Comparison of ENCODE assay signal across 12 cellular contexts in the genomic region with DNA sequence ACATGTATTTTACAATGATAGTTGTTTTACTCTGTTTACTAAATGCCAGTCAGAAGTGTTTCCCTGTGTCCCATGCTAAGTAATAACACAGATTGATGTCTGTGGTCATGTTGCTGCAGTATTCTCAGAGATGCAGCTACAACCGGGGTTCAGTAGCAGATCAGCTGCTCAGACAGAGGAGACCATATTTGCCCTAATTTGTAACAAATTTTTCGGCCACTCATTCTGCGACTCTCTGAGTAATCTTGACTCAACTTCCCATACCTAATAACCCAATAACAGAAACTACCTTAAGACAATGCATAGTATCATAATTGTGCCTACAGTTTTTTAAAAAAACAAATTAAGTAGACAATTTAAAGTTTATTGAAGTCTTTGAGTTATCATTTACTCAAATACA. TPM values are rescaled to one million over a fixed set of nuclear protein-coding genes. Genes with fewer than 3 reads are reported as not detected.
DNase-seq lines count a peak whose midpoint lies in the region; ATAC-seq lines count a peak whose summit lies in the region.
"Had no signal": no experiment of that assay in that cellular context is flagged by ENCODE, and none has a peak within 500 bp of the region (broad histone marks: within the 10 kb centered on the region; RNA-seq: fewer than 3 reads in every experiment).

No MANE protein-coding gene starts in this region.

- H3K4me1 Mint-ChIP-seq in activated T-helper 17 cell treated with anti-CD3 and anti-CD28 coated beads, Interleukin-2, amount 50 U/mL, for 72 hours: peaks cover 33% of the 10 kb centered on the region

- H3K4me3 Mint-ChIP-seq in activated T-helper 17 cell treated with anti-CD3 and anti-CD28 coated beads, Interleukin-2, amount 50 U/mL, for 72 hours: peak overlapping the region; percentile 60
- H3K4me3 Mint-ChIP-seq: central memory CD8-positive, alpha-beta T cell had no signal

- ATAC-seq in GM18520 (IDR thresholded peaks at IDR 0.05; ENCODE audit: unreplicated experiment) (peak; percentile 58), GM19452 (IDR thresholded peaks at IDR 0.05; ENCODE audit: unreplicated experiment) (peak; percentile 60), HG02981 (IDR thresholded peaks at IDR 0.05; ENCODE audit: unreplicated experiment) (peak; percentile 76)
- peak; percentile 94 for ATAC-seq in activated T-helper 17 cell treated with anti-CD3 and anti-CD28 coated beads, Interleukin-2, amount 50 U/mL, for 72 hours (replicated peaks)
- ATAC-seq: gastroesophageal sphincter had no signal

- peaks cover 39% of the 10 kb centered on the region for H3K36me3 Mint-ChIP-seq in activated T-helper 17 cell treated with anti-CD3 and anti-CD28 coated beads, Interleukin-2, amount 50 U/mL, for 72 hours (ENCODE audit: low read depth)

- H3K27me3 Mint-ChIP-seq in activated T-helper 17 cell treated with anti-CD3 and anti-CD28 coated beads, Interleukin-2, amount 50 U/mL, for 72 hours: no peaks in the 10 kb centered on the region
- H3K27me3 Mint-ChIP-seq: central memory CD8-positive, alpha-beta T cell had no signal

- no peaks in the 10 kb centered on the region for H3K9me3 Mint-ChIP-seq in activated T-helper 17 cell treated with anti-CD3 and anti-CD28 coated beads, Interleukin-2, amount 50 U/mL, for 72 hours
- H3K9me3 Mint-ChIP-seq: central memory CD8-positive, alpha-beta T cell had no signal

- no peak for DNase-seq in dedifferentiated amniotic fluid mesenchymal stem cell (ENCODE audit: extremely low spot score)
- DNase-seq in DMS53 treated with DMSO at 0.1 percent for 48 hours (lab: John Stamatoyannopoulos, UW; ENCODE audit: unreplicated experiment): no peak
- no peak for DNase-seq in NCI-H446 (lab: John Stamatoyannopoulos, UW)
- DNase-seq: activated CD8-positive, alpha-beta memory T cell treated with anti-CD3 and anti-CD28 coated beads, Interleukin-2, amount 50 U/mL, for 4 hours; DMS79 treated with DMSO at 0.1 percent for 48 hours; NCI-H524 had no signal

- H3K27ac Mint-ChIP-seq in activated T-helper 17 cell treated with anti-CD3 and anti-CD28 coated beads, Interleukin-2, amount 50 U/mL, for 72 hours: peak overlapping the region; percentile 86

RNA-seq across cellular contexts. Expression of gene NIBAN1, which starts 32.6 kb away (rescaled TPM):
- total RNA-seq in activated T-helper 17 cell treated with anti-CD3 and anti-CD28 coated beads, Interleukin-2, amount 50 U/mL, for 72 hours: 10 to 100 TPM; 23.7 to 58.8 TPM
